ENCODE assay signal across 8 cellular contexts in genomic region chrX:107324493-107325310, GRCh38.
DNase-seq lines count a peak whose midpoint lies in the region; ATAC-seq and TF ChIP-seq lines count a peak whose summit lies in the region.

No MANE protein-coding gene starts in this region.

- H3K36me3 ChIP-seq in upper lobe of left lung, result no peaks in the 10 kb centered on the region

- TF ChIP-seq POLR2A in upper lobe of left lung (IDR thresholded peaks at IDR 0.05), result no peak

- no peak overlapping the region for H3K4me3 ChIP-seq in AG10803 (ENCODE audit: low read length)
- no peak overlapping the region for H3K4me3 ChIP-seq in upper lobe of left lung

- no peak for DNase-seq in AG10803 (ENCODE audit: low read depth)
- peak; percentile 1 for DNase-seq in activated T-helper 9 cell treated with anti-CD3 and anti-CD28 coated beads, Interleukin-2, amount 50 U/mL, for 16 hours (ENCODE audit: low read depth)
- DNase-seq in iPS-NIHi7 (ENCODE audit: extremely low spot score), result peak; percentile 95
- peak; percentile 21 to 74 for DNase-seq in upper lobe of left lung
- DNase-seq in KG1 (lab: John Stamatoyannopoulos, UW), result no peak

- 0 to 24% methylated on average over 1 to 23 of the region's 23 CpGs for WGBS in upper lobe of left lung, 2 donors

- no peaks in the 10 kb centered on the region for H3K9me3 ChIP-seq in upper lobe of left lung

- peak; percentile 12; the same call in 1 of the 2 replicates for TF ChIP-seq CTCF in AG10803 (conservative IDR thresholded peaks at IDR 0.05; ENCODE audit: low read length)
- no peak for TF ChIP-seq CTCF in upper lobe of left lung (IDR thresholded peaks at IDR 0.05)

- no peaks in the 10 kb centered on the region for H3K4me1 ChIP-seq in upper lobe of left lung

- ATAC-seq in HG02759 (IDR thresholded peaks at IDR 0.05; ENCODE audit: unreplicated experiment) (peak; percentile 50), upper lobe of left lung (ENCODE audit: low FRiP score in 2 of 2) (peak; percentile 35 to 45), HG03520 (IDR thresholded peaks at IDR 0.05; ENCODE audit: unreplicated experiment) (no peak), GM21360 (IDR thresholded peaks at IDR 0.05; ENCODE audit: unreplicated experiment) (no peak)

- H3K27me3 ChIP-seq in upper lobe of left lung, result peaks cover 0 to 11% (median 0%) of the 10 kb centered on the region in 4 donors

- H3K27ac ChIP-seq in upper lobe of left lung, result no peak overlapping the region

- no peak for TF ChIP-seq EP300 in upper lobe of left lung (IDR thresholded peaks at IDR 0.05)

Comparison
In these comparisons a context has a peak if more than half of its experiments do, and no peak if none do; other contexts are left out.
1. DNase-seq: peak in activated T-helper 9 cell treated with anti-CD3 and anti-CD28 coated beads, Interleukin-2, amount 50 U/mL, for 16 hours (single experiment), iPS-NIHi7 (single experiment) and upper lobe of left lung (2 of 2); none in AG10803 (single experiment) and KG1 (single experiment).
2. ATAC-seq: peak in HG02759 (single experiment) and upper lobe of left lung (2 of 2); none in HG03520 (single experiment) and GM21360 (single experiment).